Comparison of ENCODE assay signal across 8 cellular contexts in the genomic region with DNA sequence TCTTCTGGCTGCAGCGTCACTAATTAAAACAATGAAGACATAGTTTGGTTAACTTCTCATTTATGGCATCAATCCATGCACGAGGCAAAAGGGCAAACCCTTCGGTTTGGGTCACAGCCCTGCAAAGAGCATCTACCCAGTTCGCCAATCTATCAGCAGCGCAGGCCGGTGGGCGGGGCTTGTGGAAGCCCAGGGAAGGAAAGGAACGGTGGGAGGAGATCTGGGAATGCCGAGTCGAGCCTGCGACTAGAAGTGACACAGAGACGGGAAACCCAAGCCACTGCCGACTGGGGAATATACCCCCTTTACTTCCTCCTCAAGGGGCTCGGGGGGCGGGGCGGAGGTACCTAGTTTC. TPM values are rescaled to one million over a fixed set of nuclear protein-coding genes. Genes with fewer than 3 reads are reported as not detected.
DNase-seq lines count a peak whose midpoint lies in the region; ATAC-seq and TF ChIP-seq lines count a peak whose summit lies in the region.

No MANE protein-coding gene starts in this region.

- H3K4me3 ChIP-seq in BJ (ENCODE audit: low read depth, low read length) = peak overlapping the region; percentile 82
- peak overlapping the region; percentile 91 for H3K4me3 ChIP-seq in epithelial cell of esophagus (ENCODE audit: low read length)

- POLR2A ChIA-PET in BJ (lab: Charles Lee) = no interaction called here
- POLR2A ChIA-PET in activated CD4-positive, alpha-beta memory T cell treated with anti-CD3 and anti-CD28 coated beads for 36 hours (lab: Charles Lee) = interaction anchor here (1.2 kb wide), 1 partner anchor 447 kb away, joined by 4 read pairs; no protein-coding TSS in a partner anchor

- intact Hi-C loops in activated CD4-positive, alpha-beta memory T cell treated with anti-CD3 and anti-CD28 coated beads for 36 hours (cut with micrococcal nuclease) = loop anchor here (1.0 to 5.0 kb wide), 5 partner anchors 183 to 1959 kb away; a partner anchor contains a TSS

- peak overlapping the region; percentile 83 for H3K4me3 Mint-ChIP-seq in activated CD4-positive, alpha-beta memory T cell treated with anti-CD3 and anti-CD28 coated beads for 36 hours

- no peaks in the 10 kb centered on the region for H3K36me3 ChIP-seq in BJ (ENCODE audit: control insufficient read depth, insufficient read depth, low read length)

- peaks cover 1% of the 10 kb centered on the region for H3K27me3 Mint-ChIP-seq in activated CD4-positive, alpha-beta memory T cell treated with anti-CD3 and anti-CD28 coated beads for 36 hours

- CTCF ChIA-PET in BJ (lab: Yijun Ruan, JAX) = no interaction called here
- CTCF ChIA-PET in activated CD4-positive, alpha-beta memory T cell treated with anti-CD3 and anti-CD28 coated beads for 36 hours (lab: Charles Lee) = interaction anchor here (1.0 kb wide), 1 partner anchor 377 kb away, joined by 6 read pairs; a partner anchor contains a TSS

- no peaks in the 10 kb centered on the region for H3K9me3 Mint-ChIP-seq in activated CD4-positive, alpha-beta memory T cell treated with anti-CD3 and anti-CD28 coated beads for 36 hours

- H3K27ac Mint-ChIP-seq in activated CD4-positive, alpha-beta memory T cell treated with anti-CD3 and anti-CD28 coated beads for 36 hours = peak overlapping the region; percentile 84

- H3K27me3 ChIP-seq in BJ (ENCODE audit: control insufficient read depth, insufficient read depth, low read length) = no peaks in the 10 kb centered on the region

- H3K4me1 Mint-ChIP-seq in activated CD4-positive, alpha-beta memory T cell treated with anti-CD3 and anti-CD28 coated beads for 36 hours (ENCODE audit: low read depth) = peaks cover 20% of the 10 kb centered on the region

- ATAC-seq in GM19025 (IDR thresholded peaks at IDR 0.05; ENCODE audit: low read depth, unreplicated experiment) = peak; percentile 5
- peak; percentile 21 for ATAC-seq in HG03354 (IDR thresholded peaks at IDR 0.05; ENCODE audit: poor library complexity, severe bottlenecking, unreplicated experiment)

- TF ChIP-seq CTCF in BJ (IDR thresholded peaks at IDR 0.05; ENCODE audit: insufficient read depth, low read depth, low read length) = no peak
- TF ChIP-seq CTCF in epithelial cell of esophagus (IDR thresholded peaks at IDR 0.05; ENCODE audit: insufficient read depth, low read depth, low read length, missing control alignments) = no peak

- peak; percentile 12 for DNase-seq in BJ (ENCODE audit: low read depth)
- DNase-seq in NCI-H510A (lab: John Stamatoyannopoulos, UW) = peak; percentile 94
- DNase-seq in activated CD4-positive, alpha-beta memory T cell treated with anti-CD3 and anti-CD28 coated beads for 36 hours = peak; percentile 68
- peak; percentile 86 for DNase-seq in epithelial cell of esophagus (ENCODE audit: low read depth)
- DNase-seq in middle frontal gyrus (ENCODE audit: extremely low spot score, low spot score) = peak; percentile 77
- DNase-seq in stimulated activated CD8-positive, alpha-beta memory T cell treated with anti-CD3 and anti-CD28 coated beads, Interleukin-2, amount 100 ng/mL, for 48 hours (ENCODE audit: low read depth in 2 of 2) = peak; percentile 18 to 34

- H3K36me3 Mint-ChIP-seq in activated CD4-positive, alpha-beta memory T cell treated with anti-CD3 and anti-CD28 coated beads for 36 hours = no peaks in the 10 kb centered on the region

RNA-seq across cellular contexts. Expression of a gene that starts 0.5 kb away (rescaled TPM):
- 3.3 and 3.8 TPM in 2 replicates for polyA plus RNA-seq in BJ (2011; rRNA removed)
- 5.0 and 5.6 TPM in 2 replicates for polyA minus RNA-seq in BJ (2011; rRNA and poly(A)+ RNA removed)
- 10 to 100 TPM; 12.4 to 14.1 TPM for total RNA-seq in activated CD4-positive, alpha-beta memory T cell treated with anti-CD3 and anti-CD28 coated beads for 36 hours

Comparison
In these comparisons a context has a peak if more than half of its experiments do, and no peak if none do; other contexts are left out.
1. Peak in every context shown above with its lines: DNase-seq, ATAC-seq and H3K4me3 ChIP-seq.
2. DNase-seq: peak in every context shown above with its lines; median percentile 94 in NCI-H510A; 86 in epithelial cell of esophagus; 77 in middle frontal gyrus; 68 in activated CD4-positive, alpha-beta memory T cell treated with anti-CD3 and anti-CD28 coated beads for 36 hours; 26 in stimulated activated CD8-positive, alpha-beta memory T cell treated with anti-CD3 and anti-CD28 coated beads, Interleukin-2, amount 100 ng/mL, for 48 hours; 12 in BJ.